In the genomic region with DNA sequence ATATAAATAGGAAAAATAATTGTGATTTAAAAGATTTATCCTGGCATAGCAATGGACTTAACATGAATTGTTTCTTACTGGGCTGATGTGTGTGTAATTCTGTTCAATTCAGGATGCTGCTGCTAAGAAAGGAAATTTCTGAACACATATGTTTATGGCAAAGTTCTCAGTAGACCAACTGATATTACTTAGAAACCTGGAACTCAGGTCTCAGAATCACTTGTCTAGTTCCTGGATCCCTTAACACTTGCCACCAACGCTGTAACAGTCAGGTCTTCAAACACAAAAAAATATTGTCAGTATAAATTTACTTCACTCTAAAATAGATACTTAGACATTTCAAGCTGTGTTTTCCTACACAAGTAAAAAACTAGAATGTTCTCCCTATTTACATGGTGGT, we compare ENCODE assay signal across 1 cellular context.
TF ChIP-seq lines count a peak whose summit lies in the region.

No MANE protein-coding gene starts in this region.

TF ChIP-seq in endothelial cell of umbilical vein, 7 proteins besides CTCF, POLR2A, EP300 and RAD21:
- TF ChIP-seq MAX (IDR thresholded peaks at IDR 0.05; ENCODE audit: insufficient read depth, insufficient read length) = no peak
- TF ChIP-seq EZH2 (IDR thresholded peaks at IDR 0.05; ENCODE audit: borderline replicate concordance, low read depth, low read length, severe bottlenecking) = no peak
